ENCODE assay signal across 8 cellular contexts in genomic region chr10:4942931-4943330, GRCh38. TPM values are rescaled to one million over a fixed set of nuclear protein-coding genes. Genes with fewer than 3 reads are reported as not detected.
DNase-seq lines count a peak whose midpoint lies in the region; ATAC-seq and TF ChIP-seq lines count a peak whose summit lies in the region.
"Not testable (repeated sequence)": the region's sequence is repeated elsewhere in the genome, so short reads cannot be mapped to it uniquely, and the experiment has no call there.

No MANE protein-coding gene starts in this region.

- H3K4me2 ChIP-seq in trophoblast cell (ENCODE audit: low read length): not testable (repeated sequence)

- not testable (repeated sequence) for H2BK5ac ChIP-seq in trophoblast cell (ENCODE audit: low read depth, low read length, poor library complexity)

- TF ChIP-seq EP300 in upper lobe of left lung (IDR thresholded peaks at IDR 0.05): not testable (repeated sequence)

- not testable (repeated sequence) for H3K27ac ChIP-seq in trophoblast cell (ENCODE audit: low read depth, low read length)
- H3K27ac ChIP-seq in upper lobe of left lung: peak overlapping the region in 2 of 4 donors; percentile 51 to 53

- not testable (repeated sequence) for H3K4ac ChIP-seq in trophoblast cell (ENCODE audit: low read depth, low read length)

- H2BK120ac ChIP-seq in trophoblast cell (ENCODE audit: insufficient read depth, low read length, poor library complexity): not testable (repeated sequence)

- H2AFZ ChIP-seq in trophoblast cell (ENCODE audit: insufficient read depth, low read length, poor library complexity): not testable (repeated sequence)

- H3K36me3 ChIP-seq in trophoblast cell (ENCODE audit: control insufficient read depth in 1 of 2, insufficient read depth in 2 of 2, low read length in 2 of 2); upper lobe of left lung: not testable (repeated sequence)

- peak; percentile 16 for DNase-seq in AG09319 (ENCODE audit: extremely low read depth, low read depth)
- DNase-seq in HK-2 (ENCODE audit: unreplicated experiment): peak; percentile 11
- peak; percentile 76 for DNase-seq in choroid plexus epithelial cell (ENCODE audit: low read depth)
- DNase-seq in fibroblast of villous mesenchyme (ENCODE audit: low read depth): peak; percentile 40
- DNase-seq in kidney tubule cell (ENCODE audit: low spot score): peak; percentile 76
- DNase-seq in trophoblast cell: peak; percentile 2 to 22
- DNase-seq in upper lobe of left lung: not testable (repeated sequence)

- H3K79me1 ChIP-seq in trophoblast cell (ENCODE audit: low read length): not testable (repeated sequence)

- WGBS in trophoblast cell (ENCODE audit: extremely low coverage, insufficient coverage, insufficient read length): no CpG with 5 or more reads among the region's 2 CpGs
- 54 to 58% methylated on average over 2 of the region's 2 CpGs for WGBS in upper lobe of left lung, 2 donors

- TF ChIP-seq CTCF in AG09319 (IDR thresholded peaks at IDR 0.05; ENCODE audit: low read depth, low read length): peak; percentile 8
- TF ChIP-seq CTCF in choroid plexus epithelial cell (conservative IDR thresholded peaks at IDR 0.05; ENCODE audit: low read depth, low read length): peak; percentile 22
- TF ChIP-seq CTCF in fibroblast of villous mesenchyme (IDR thresholded peaks at IDR 0.05; ENCODE audit: insufficient read depth, low read depth, low read length): not testable (repeated sequence)
- TF ChIP-seq CTCF in upper lobe of left lung (IDR thresholded peaks at IDR 0.05): peak in 1 of 6 experiments; percentile 13

- not testable (repeated sequence) for TF ChIP-seq POLR2A in upper lobe of left lung (IDR thresholded peaks at IDR 0.05)

- not testable (repeated sequence) for H3K9ac ChIP-seq in trophoblast cell (ENCODE audit: low read length)

- H3K79me2 ChIP-seq in trophoblast cell (ENCODE audit: control insufficient read depth, insufficient read depth, low read length, poor library complexity): not testable (repeated sequence)

- H3K4me3 ChIP-seq in choroid plexus epithelial cell (ENCODE audit: low read depth, low read length); fibroblast of villous mesenchyme (ENCODE audit: low read depth, low read length); trophoblast cell (ENCODE audit: low read depth, low read length); upper lobe of left lung: not testable (repeated sequence)

- not testable (repeated sequence) for H4K8ac ChIP-seq in trophoblast cell (ENCODE audit: low read depth, low read length)

- H3K23ac ChIP-seq in trophoblast cell (ENCODE audit: low read length): not testable (repeated sequence)

- H2BK12ac ChIP-seq in trophoblast cell (ENCODE audit: low read length): not testable (repeated sequence)

- H3K18ac ChIP-seq in trophoblast cell (ENCODE audit: low read length): not testable (repeated sequence)

- not testable (repeated sequence) for H2AK5ac ChIP-seq in trophoblast cell (ENCODE audit: low read length)

- H4K12ac ChIP-seq in trophoblast cell (ENCODE audit: low read depth, low read length): not testable (repeated sequence)

- not testable (repeated sequence) for H3K27me3 ChIP-seq in trophoblast cell (ENCODE audit: insufficient read depth, low read length); upper lobe of left lung

- H4K91ac ChIP-seq in trophoblast cell (ENCODE audit: low read depth, low read length): not testable (repeated sequence)

- not testable (repeated sequence) for H3K4me1 ChIP-seq in trophoblast cell (ENCODE audit: control insufficient read depth in 1 of 2, insufficient read depth in 2 of 2, low read length in 2 of 2)
- H3K4me1 ChIP-seq in upper lobe of left lung: peaks cover 0 to 39% (median 10%) of the 10 kb centered on the region in 4 donors

- H3K14ac ChIP-seq in trophoblast cell (ENCODE audit: low read length): not testable (repeated sequence)

- not testable (repeated sequence) for H3K9me3 ChIP-seq in trophoblast cell (ENCODE audit: insufficient read depth, low read depth, low read length); upper lobe of left lung

- ATAC-seq in SK-N-SH treated with all-trans-retinoic acid at 6 μM for 48 hours: peak; percentile 94
- ATAC-seq in upper lobe of left lung (ENCODE audit: low FRiP score in 2 of 2): peak; percentile 65 to 72

RNA-seq across cellular contexts. Expression of gene AKR1C1, which starts 20.3 kb away (rescaled TPM):
- total RNA-seq in fibroblast of villous mesenchyme (6.0 and 8.4 TPM in 2 replicates), upper lobe of left lung (100 to 1,000 TPM in 1 of 6 donors, 10 to 100 TPM in 5; 38.2 to 103 (median 44.3) TPM)
- 2.4 and 3.0 TPM in 2 replicates for polyA plus RNA-seq in trophoblast cell (2013)
